8 cellular contexts compared by ENCODE assay signal in genomic region chr5:158174918-158175663, GRCh38.
A peak's percentile ranks its signal among the peaks of the same experiment; 100 is the strongest.
DNase-seq lines count a peak whose midpoint lies in the region; ATAC-seq and TF ChIP-seq lines count a peak whose summit lies in the region.

No MANE protein-coding gene starts in this region.

- no peaks in the 10 kb centered on the region for H4K20me1 ChIP-seq in KMS-11 (ENCODE audit: insufficient read depth)

- H2AFZ ChIP-seq in KMS-11 (ENCODE audit: low read depth) = no peak overlapping the region

- H3K27ac ChIP-seq in KMS-11 = no peak overlapping the region
- H3K27ac ChIP-seq in adrenal gland = no peak overlapping the region
- peak overlapping the region; percentile 74 for H3K27ac ChIP-seq in left ventricle myocardium inferior (replicated peaks)

- H3K4me2 ChIP-seq in KMS-11 = no peak overlapping the region

- H3K9me3 ChIP-seq in adrenal gland (replicated peaks in 1 of 3) = no peaks in the 10 kb centered on the region
- H3K9me3 ChIP-seq in left ventricle myocardium inferior (replicated peaks) = no peaks in the 10 kb centered on the region

- intact Hi-C loops in adrenal gland (cut with DNase I) (loop anchor here (5.0 to 10.0 kb wide), 4 partner anchors 100 to 932 kb away; no protein-coding TSS in a partner anchor), left ventricle myocardium inferior (cut with micrococcal nuclease) (loop anchor here (5.0 kb wide), 2 partner anchors 517 to 932 kb away; no protein-coding TSS in a partner anchor)

- peak; percentile 70 for DNase-seq in activated effector memory CD4-positive, alpha-beta T cell treated with anti-CD3 and anti-CD28 coated beads, Interleukin-2, amount 50 U/mL, for 16 hours
- no peak for DNase-seq in activated effector memory CD4-positive, alpha-beta T cell treated with Interleukin-2 at 50 U/mL for 16 hours
- DNase-seq in SK-MEL-5 (ENCODE audit: low read depth, low spot score) = peak; percentile 71
- DNase-seq in adrenal gland = peak; percentile 67 to 87 (median 77)
- DNase-seq in left ventricle myocardium inferior = peak; percentile 67
- DNase-seq in renal cortical epithelial cell (ENCODE audit: low read depth) = peak; percentile 32

- in situ Hi-C loops in SK-MEL-5 (cut with HindIII; ENCODE audit: low pct_unique_long_range_greater_than_20kb, low sequenced_read_pairs) = no loop called here

- H3K27me3 ChIP-seq in KMS-11 (ENCODE audit: insufficient read depth, low read depth) (no peaks in the 10 kb centered on the region), adrenal gland (no peaks in the 10 kb centered on the region), left ventricle myocardium inferior (ENCODE audit: low read depth) (peaks cover 14% of the 10 kb centered on the region)

- no peaks in the 10 kb centered on the region for H3K79me2 ChIP-seq in KMS-11 (ENCODE audit: insufficient read depth, low read depth)

- 28 to 33% (median 31%) methylated on average over 7 of the region's 7 CpGs for WGBS in adrenal gland, 4 donors

- no peak for ATAC-seq in HG03520 (IDR thresholded peaks at IDR 0.05; ENCODE audit: unreplicated experiment)

- H3K4me3 ChIP-seq in KMS-11 (IDR thresholded peaks at IDR 0.05; ENCODE audit: insufficient read depth, low read depth, low read length) = no peak overlapping the region
- no peak overlapping the region for H3K4me3 ChIP-seq in adrenal gland
- H3K4me3 ChIP-seq in left ventricle myocardium inferior = no peak overlapping the region

- TF ChIP-seq CTCF in KMS-11 (conservative IDR thresholded peaks at IDR 0.05; ENCODE audit: low read depth, low read length) = peak; percentile 75
- peak; percentile 61 to 88 (median 79) for TF ChIP-seq CTCF in adrenal gland (IDR thresholded peaks at IDR 0.05)
- peak; percentile 85 for TF ChIP-seq CTCF in left ventricle myocardium inferior (IDR thresholded peaks at IDR 0.05; ENCODE audit: borderline replicate concordance)

- H3K4me1 ChIP-seq in KMS-11 (ENCODE audit: low read depth, poor library complexity, severe bottlenecking) (no peaks in the 10 kb centered on the region), adrenal gland (replicated peaks in 1 of 2) (no peaks in the 10 kb centered on the region), left ventricle myocardium inferior (peaks cover 24% of the 10 kb centered on the region)

- no peak overlapping the region for H3K9ac ChIP-seq in KMS-11

- no peak for TF ChIP-seq POLR2A in adrenal gland (IDR thresholded peaks at IDR 0.05)

- H3K36me3 ChIP-seq in KMS-11 (ENCODE audit: insufficient read depth) = no peaks in the 10 kb centered on the region
- no peaks in the 10 kb centered on the region for H3K36me3 ChIP-seq in adrenal gland (replicated peaks in 1 of 2)
- H3K36me3 ChIP-seq in left ventricle myocardium inferior = no peaks in the 10 kb centered on the region
